Comparison of ENCODE assay signal across 8 cellular contexts in the genomic region with DNA sequence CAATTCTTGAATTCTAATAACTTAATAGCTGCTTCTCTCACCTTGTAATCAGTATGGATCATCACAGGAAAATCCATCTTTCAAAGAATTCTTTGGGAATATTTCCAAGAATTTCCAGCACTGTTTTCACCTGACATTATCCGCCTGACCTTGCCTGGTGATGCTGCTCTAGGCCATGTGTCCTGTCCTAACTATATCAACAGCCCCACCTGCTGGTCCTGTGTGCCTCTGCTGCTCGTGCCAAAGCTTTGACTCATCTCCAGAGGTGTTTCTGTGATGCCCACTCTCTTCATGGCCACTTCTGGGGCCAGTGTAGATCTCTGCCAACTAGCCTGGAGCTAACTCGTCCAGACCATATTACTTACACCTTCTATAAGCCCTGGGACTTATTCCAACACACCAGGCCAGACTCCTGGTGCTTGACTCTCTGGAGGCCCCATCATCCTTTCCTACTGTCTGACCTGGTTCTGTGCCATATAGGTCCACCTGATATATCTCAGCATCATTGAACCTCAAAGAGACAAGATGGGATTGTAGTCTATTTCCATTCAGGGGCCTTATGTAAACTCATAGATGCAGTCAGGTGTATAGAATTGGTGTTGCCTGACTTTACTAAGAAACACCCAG.
DNase-seq lines count a peak whose midpoint lies in the region; ATAC-seq and TF ChIP-seq lines count a peak whose summit lies in the region.

No MANE protein-coding gene starts in this region.

- peaks cover 11% of the 10 kb centered on the region for H3K36me3 Mint-ChIP-seq in activated naive CD8-positive, alpha-beta T cell treated with anti-CD3 and anti-CD28 coated beads, Interleukin-2, amount 50 U/mL, for 24 hours (ENCODE audit: low read depth)

- H3K79me2 ChIP-seq in SU-DHL-6 (ENCODE audit: insufficient read depth, low read length) (no peaks in the 10 kb centered on the region), smooth muscle cell (ENCODE audit: low read depth) (no peaks in the 10 kb centered on the region)

- H3K27ac ChIP-seq in SU-DHL-6 (ENCODE audit: low read depth, low read length) (no peak overlapping the region), right cardiac atrium (ENCODE audit: low read length) (no peak overlapping the region), smooth muscle cell (ENCODE audit: low read depth) (no peak overlapping the region)

- WGBS in right cardiac atrium, result 56% methylated on average over 3 of the region's 3 CpGs
- WGBS in smooth muscle cell (ENCODE audit: low lambda C conversion rate), result 47% methylated on average over 3 of the region's 3 CpGs

- peak; percentile 14 for DNase-seq in DMS153 (lab: John Stamatoyannopoulos, UW)
- peak; percentile 72 for DNase-seq in LoVo (ENCODE audit: low spot score)
- peak; percentile 71 for DNase-seq in activated naive CD8-positive, alpha-beta T cell treated with anti-CD3 and anti-CD28 coated beads, Interleukin-2, amount 50 U/mL, for 24 hours
- DNase-seq in right cardiac atrium, result peak; percentile 44 to 83 (median 66)
- DNase-seq in smooth muscle cell (lab: John Stamatoyannopoulos, UW; ENCODE audit: unreplicated experiment), result no peak

- H3K27me3 ChIP-seq in SU-DHL-6 (ENCODE audit: low read length), result no peaks in the 10 kb centered on the region
- H3K27me3 ChIP-seq in right cardiac atrium (ENCODE audit: control insufficient read depth, insufficient read depth), result no peaks in the 10 kb centered on the region
- no peaks in the 10 kb centered on the region for H3K27me3 ChIP-seq in smooth muscle cell (ENCODE audit: low read depth)

- H2AFZ ChIP-seq in SU-DHL-6 (ENCODE audit: low read depth, low read length, severe bottlenecking) (no peak overlapping the region), smooth muscle cell (ENCODE audit: low read depth) (no peak overlapping the region)

- H3K4me2 ChIP-seq in SU-DHL-6 (ENCODE audit: low read depth, low read length, poor library complexity, severe bottlenecking) (no peak overlapping the region), smooth muscle cell (no peak overlapping the region)

- no peak overlapping the region for H3K4me3 Mint-ChIP-seq in activated naive CD8-positive, alpha-beta T cell treated with anti-CD3 and anti-CD28 coated beads, Interleukin-2, amount 50 U/mL, for 24 hours

- no peaks in the 10 kb centered on the region for H3K36me3 ChIP-seq in SU-DHL-6 (ENCODE audit: low read length)
- no peaks in the 10 kb centered on the region for H3K36me3 ChIP-seq in smooth muscle cell (ENCODE audit: low read depth)

- H3K27ac Mint-ChIP-seq in activated naive CD8-positive, alpha-beta T cell treated with anti-CD3 and anti-CD28 coated beads, Interleukin-2, amount 50 U/mL, for 24 hours, result no peak overlapping the region

- H3F3A ChIP-seq in SU-DHL-6 (ENCODE audit: insufficient read depth), result no peaks in the 10 kb centered on the region
- no peaks in the 10 kb centered on the region for H3F3A ChIP-seq in smooth muscle cell (ENCODE audit: low read depth)

- H3K9ac ChIP-seq in SU-DHL-6 (ENCODE audit: low read length) (no peak overlapping the region), smooth muscle cell (ENCODE audit: low read depth) (no peak overlapping the region)

- H3K4me3 ChIP-seq in SU-DHL-6 (ENCODE audit: insufficient read depth, low read length, poor library complexity, severe bottlenecking) (no peak overlapping the region), right cardiac atrium (ENCODE audit: low read length) (no peak overlapping the region), smooth muscle cell (no peak overlapping the region)

- peak; percentile 67 for ATAC-seq in GM21576 (IDR thresholded peaks at IDR 0.05; ENCODE audit: unreplicated experiment)
- ATAC-seq in activated naive CD8-positive, alpha-beta T cell treated with anti-CD3 and anti-CD28 coated beads, Interleukin-2, amount 50 U/mL, for 24 hours, result peak; percentile 80
- peak; percentile 50 to 83 for ATAC-seq in right cardiac atrium
- no peak for ATAC-seq in HG03139 (IDR thresholded peaks at IDR 0.05; ENCODE audit: unreplicated experiment)

- H3K9me3 Mint-ChIP-seq in activated naive CD8-positive, alpha-beta T cell treated with anti-CD3 and anti-CD28 coated beads, Interleukin-2, amount 50 U/mL, for 24 hours, result no peaks in the 10 kb centered on the region

- no peaks in the 10 kb centered on the region for H3K9me2 ChIP-seq in SU-DHL-6 (replicated peaks; ENCODE audit: insufficient read depth, low read length)

- TF ChIP-seq CTCF in SU-DHL-6 (IDR thresholded peaks at IDR 0.05; ENCODE audit: insufficient read depth, low read length, poor library complexity, severe bottlenecking) (peak; percentile 72), smooth muscle cell (IDR thresholded peaks at IDR 0.05; ENCODE audit: borderline replicate concordance, insufficient read depth, poor library complexity, severe bottlenecking) (peak; percentile 56)

- no peaks in the 10 kb centered on the region for H3K27me3 Mint-ChIP-seq in activated naive CD8-positive, alpha-beta T cell treated with anti-CD3 and anti-CD28 coated beads, Interleukin-2, amount 50 U/mL, for 24 hours

- intact Hi-C loops in right cardiac atrium (cut with DNase I), result no loop called here

- H3K4me1 Mint-ChIP-seq in activated naive CD8-positive, alpha-beta T cell treated with anti-CD3 and anti-CD28 coated beads, Interleukin-2, amount 50 U/mL, for 24 hours, result peaks cover 15% of the 10 kb centered on the region

- H4K20me1 ChIP-seq in SU-DHL-6 (ENCODE audit: low read depth, low read length) (no peaks in the 10 kb centered on the region), smooth muscle cell (ENCODE audit: low read depth) (no peaks in the 10 kb centered on the region)

- no peaks in the 10 kb centered on the region for H3K9me3 ChIP-seq in SU-DHL-6 (ENCODE audit: insufficient read depth, low read length)
- H3K9me3 ChIP-seq in right cardiac atrium (ENCODE audit: control insufficient read depth, low read length), result no peaks in the 10 kb centered on the region
- H3K9me3 ChIP-seq in smooth muscle cell (replicated peaks; ENCODE audit: low read depth), result no peaks in the 10 kb centered on the region

- H3K4me1 ChIP-seq in right cardiac atrium (ENCODE audit: control insufficient read depth, insufficient read depth, low read length) (no peaks in the 10 kb centered on the region), smooth muscle cell (ENCODE audit: low read depth) (no peaks in the 10 kb centered on the region)
